Comparison of ENCODE assay signal across 8 cellular contexts in the genomic region with DNA sequence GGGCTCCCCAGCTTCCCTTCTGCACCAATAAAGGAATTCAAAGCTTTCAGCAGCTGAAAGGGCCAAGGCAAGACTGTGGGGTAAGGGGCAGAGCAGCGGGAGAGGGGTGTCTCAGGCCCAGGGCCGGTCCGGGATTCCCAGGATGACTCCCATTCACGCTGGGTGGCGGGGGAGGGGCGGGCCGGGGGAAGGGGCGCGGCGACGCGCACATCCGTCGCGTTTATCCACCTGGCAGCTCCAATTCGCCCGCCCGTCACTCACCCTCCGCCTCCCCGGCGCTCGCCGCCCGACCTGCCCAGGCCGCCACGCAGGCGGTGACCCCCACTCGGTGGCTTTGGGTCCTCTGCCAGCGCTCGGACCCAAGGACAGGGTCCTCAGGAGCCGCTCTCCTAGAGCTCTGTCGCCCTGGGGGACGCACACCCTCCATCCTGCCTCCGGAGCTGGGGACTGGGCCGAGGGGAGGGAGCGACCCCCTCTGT. TPM values are rescaled to one million over a fixed set of nuclear protein-coding genes. Genes with fewer than 3 reads are reported as not detected.
A peak's percentile ranks its signal among the peaks of the same experiment; 100 is the strongest.
DNase-seq lines count a peak whose midpoint lies in the region; ATAC-seq, FAIRE-seq and TF ChIP-seq lines count a peak whose summit lies in the region.

No MANE protein-coding gene starts in this region.

- peak overlapping the region; percentile 78 to 86 for H3K4me2 ChIP-seq in H1 (ENCODE audit: insufficient read depth in 1 of 2, low read depth in 2 of 2, low read length in 2 of 2)

- peak overlapping the region; percentile 61; the same call in 1 of the 2 replicates for H2BK15ac ChIP-seq in H1 (ENCODE audit: low read length)

- no peak for FAIRE-seq in H1 (lab: Jason Lieb, UNC)

- H2BK20ac ChIP-seq in H1 (ENCODE audit: low read length), result 0 out of 2 replicates have a peak overlapping the region, but pooled peaks have one; percentile 72

- TF ChIP-seq POLR2A in H1 (IDR thresholded peaks at IDR 0.05; ENCODE audit: control extremely low read depth in 1 of 2, low read depth in 2 of 2, low read length in 2 of 2), result no peak

- no peak for TF ChIP-seq CTCF in H1 (IDR thresholded peaks at IDR 0.05; ENCODE audit: control extremely low read depth in 1 of 3, insufficient read depth in 1 of 3, low read depth in 1 of 3, low read length in 3 of 3)
- no peak for TF ChIP-seq CTCF in nephron progenitor cell (IDR thresholded peaks at IDR 0.05)

- TF ChIP-seq EP300 in H1 (IDR thresholded peaks at IDR 0.05; ENCODE audit: borderline replicate concordance in 1 of 2, low read depth in 2 of 2, low read length in 2 of 2), result no peak

- H3K4me1 Mint-ChIP-seq in nephron progenitor cell, result peaks cover 57% of the 10 kb centered on the region

- H3K79me1 ChIP-seq in H1 (ENCODE audit: low read depth, low read length), result peaks cover 3% of the 10 kb centered on the region

- H3K14ac ChIP-seq in H1 (ENCODE audit: insufficient read length), result no peak overlapping the region

- CTCF ChIA-PET in H1 (lab: Charles Lee; ENCODE audit: partially characterized antibody), result interaction anchor here (0.6 to 14.0 kb wide), 26 partner anchors 8 to 330 kb away, joined by 3 to 206 read pairs (median 4); a partner anchor contains a TSS

- DNase-seq in Daoy (ENCODE audit: low read depth) (peak; percentile 70), NCI-H774 (lab: John Stamatoyannopoulos, UW) (peak; percentile 40), H1 (ENCODE audit: low read depth in 1 of 2, low spot score in 2 of 2) (no peak), nephron progenitor cell (peak; percentile 53), T1000 (lab: John Stamatoyannopoulos, UW) (no peak), H4 (ENCODE audit: low spot score) (no peak)
- no peak for DNase-seq in NK-92 treated with Interleukin-12 subunit alpha and Interleukin-12 subunit beta, amount 100 ng/mL, for 24 hours (lab: John Stamatoyannopoulos, UW)

- no peak overlapping the region for H3K27ac ChIP-seq in H1 (ENCODE audit: low read depth, low read length)

- peak overlapping the region; percentile 4 for H3K4ac ChIP-seq in H1 (replicated peaks; ENCODE audit: insufficient read length, low read depth, low read length)

- peak overlapping the region; percentile 62 for H3K4me3 Mint-ChIP-seq in nephron progenitor cell

- H3K18ac ChIP-seq in H1 (ENCODE audit: extremely low read depth, low read length), result peak overlapping the region; percentile 86

- peaks cover 4 to 13% of the 10 kb centered on the region in 2 experiments for H4K20me1 ChIP-seq in H1 (replicated peaks in 1 of 2; ENCODE audit: control insufficient read depth in 1 of 2, insufficient read depth in 2 of 2, low read length in 2 of 2)

- peak overlapping the region; percentile 66; the same call in 1 of the 2 replicates for H2BK5ac ChIP-seq in H1 (ENCODE audit: low read depth, low read length)

- H3K9me3 Mint-ChIP-seq in nephron progenitor cell, result no peaks in the 10 kb centered on the region

- peaks cover 34% of the 10 kb centered on the region for H3K27me3 Mint-ChIP-seq in nephron progenitor cell (ENCODE audit: low read depth, poor library complexity)

- TF ChIP-seq RAD21 in H1 (IDR thresholded peaks at IDR 0.05 in 1 of 2, conservative IDR thresholded peaks at IDR 0.05 in 1 of 2; ENCODE audit: low read depth in 2 of 2, low read length in 2 of 2), result no peak

- peak overlapping the region; percentile 73 for H3K56ac ChIP-seq in H1 (replicated peaks; ENCODE audit: insufficient read length, low read depth, low read length)

- peaks cover 24 to 45% (median 27%) of the 10 kb centered on the region in 4 experiments for H3K4me1 ChIP-seq in H1 (replicated peaks in 1 of 4; ENCODE audit: control insufficient read depth in 3 of 4, insufficient read depth in 4 of 4, low read length in 3 of 4)

- H4K8ac ChIP-seq in H1 (ENCODE audit: extremely low read depth, insufficient read depth, low read length), result no peak overlapping the region; the same call in 1 of the 2 replicates

- H2AFZ ChIP-seq in H1 (ENCODE audit: low read length), result 0 out of 2 replicates have a peak overlapping the region, but pooled peaks have one; percentile 7

- peak overlapping the region; percentile 67 to 77 (median 72) for H3K4me3 ChIP-seq in H1 (ENCODE audit: extremely low read depth in 1 of 4, insufficient read depth in 2 of 4, low read depth in 3 of 4, low read length in 4 of 4)

- peaks cover 17% of the 10 kb centered on the region for H3K23me2 ChIP-seq in H1 (ENCODE audit: low read depth, low read length)

- peak overlapping the region; percentile 73 for H4K91ac ChIP-seq in H1 (replicated peaks; ENCODE audit: insufficient read length, low read length)

- no peak overlapping the region for H3K27ac Mint-ChIP-seq in nephron progenitor cell

- H3K23ac ChIP-seq in H1 (ENCODE audit: insufficient read length), result no peak overlapping the region

- H2BK12ac ChIP-seq in H1 (ENCODE audit: low read depth, low read length), result no peak overlapping the region

- peaks cover 0 to 4% of the 10 kb centered on the region in 2 experiments; a peak in 1 of 4 replicates for H3K79me2 ChIP-seq in H1 (ENCODE audit: control insufficient read depth in 1 of 2, insufficient read depth in 2 of 2, low read length in 2 of 2)

- H2BK120ac ChIP-seq in H1 (replicated peaks; ENCODE audit: low read depth, low read length), result no peak overlapping the region

- H3K36me3 ChIP-seq in H1 (ENCODE audit: control insufficient read depth in 2 of 4, insufficient read depth in 4 of 4, low read length in 3 of 4), result no peaks in the 10 kb centered on the region

- H2AK5ac ChIP-seq in H1 (ENCODE audit: low read depth, low read length), result no peak overlapping the region

- no peaks in the 10 kb centered on the region for H3K36me3 Mint-ChIP-seq in nephron progenitor cell (ENCODE audit: low read depth)

- H4K5ac ChIP-seq in H1 (ENCODE audit: insufficient read length, low read depth, low read length), result peak overlapping the region; percentile 53

- H3K9me3 ChIP-seq in H1 (ENCODE audit: insufficient read depth in 2 of 2, low read depth in 1 of 2, low read length in 1 of 2), result no peaks in the 10 kb centered on the region

- ATAC-seq in GM18858 (IDR thresholded peaks at IDR 0.05; ENCODE audit: unreplicated experiment), result no peak

- peak overlapping the region in 2 of 4 experiments; percentile 56 to 62; a peak in 2 of 7 replicates for H3K9ac ChIP-seq in H1 (replicated peaks in 1 of 4; ENCODE audit: extremely low read depth in 1 of 4, low read depth in 3 of 4, low read length in 3 of 4)

- WGBS in H1 (ENCODE audit: extremely low coverage in 1 of 2, insufficient coverage in 1 of 2, insufficient read length in 1 of 2, insufficient replicate concordance in 2 of 2, low coverage in 1 of 2, low lambda C conversion rate in 2 of 2, missing lambda C conversion rate in 1 of 2), 2 experiments, result 2% methylated on average over 19 of the region's 36 CpGs; no CpG with 5 or more reads in 1 of the 2 experiments

- peaks cover 3 to 16% (median 7%) of the 10 kb centered on the region in 4 experiments; a peak in 5 of 7 replicates for H3K27me3 ChIP-seq in H1 (replicated peaks in 1 of 4; ENCODE audit: control insufficient read depth in 3 of 4, extremely low read depth in 1 of 4, insufficient read depth in 3 of 4, low read length in 3 of 4)

- POLR2A ChIA-PET in H1 (lab: Charles Lee; ENCODE audit: partially characterized antibody), result interaction anchor here (0.8 to 2.5 kb wide), 13 partner anchors 10 to 312 kb away, joined by 3 to 10 read pairs (median 4); a partner anchor contains a TSS

TF ChIP-seq in H1, 55 proteins besides CTCF, POLR2A, EP300 and RAD21 (continues in another document):
- TF ChIP-seq CREB1 (IDR thresholded peaks at IDR 0.05) (0 out of 2 replicates have a peak, but pooled peaks have one; percentile 7), KDM4A (IDR thresholded peaks at IDR 0.05; ENCODE audit: low read depth, low read length, severe bottlenecking) (peak; percentile 78), SUZ12 (IDR thresholded peaks at IDR 0.05; ENCODE audit: low read length) (no peak)

RNA-seq across cellular contexts. Expression of a gene that starts 3.7 kb away (rescaled TPM):
- total RNA-seq in Daoy (2014; rRNA removed; shearing (Covaris generic)), result 4.7 and 9.4 TPM in 2 replicates
- 25.8 and 26.2 TPM in 2 replicates for total RNA-seq in H1 (2021; fragmentation: NEBNext Ultra II Directional; extraction: Animal tissue kit (Norgen Biotek cat#: 25700))
- polyA plus RNA-seq in H1 (2011; rRNA removed), result 15.6 and 29.0 TPM in 2 replicates
- 20.6 TPM for polyA plus RNA-seq in H1 (2011; cell fraction: cytosol; rRNA removed)
- polyA plus RNA-seq in H1 (2011; cell fraction: nucleus; rRNA removed), result 126 TPM
- 17.3 to 29.1 TPM (median 22.1 TPM) in 4 replicates for polyA plus RNA-seq in H1 (2012, experiment 1 of 2)
- polyA plus RNA-seq in H1 (2012, experiment 2 of 2), result 15.4 TPM
- polyA plus RNA-seq in H1 (2013, experiment 1 of 2), result 13.4 TPM
- 13.0 TPM for polyA plus RNA-seq in H1 (2013, experiment 2 of 2)
- 7.5 and 9.4 TPM in 2 replicates for polyA minus RNA-seq in H1 (2011; rRNA and poly(A)+ RNA removed)
- polyA minus RNA-seq in H1 (2011; cell fraction: cytosol; rRNA and poly(A)+ RNA removed), result 14.0 TPM
- 22.9 TPM for polyA minus RNA-seq in H1 (2011; cell fraction: nucleus; rRNA and poly(A)+ RNA removed)
- total RNA-seq in H4 (2014; rRNA removed; shearing (Covaris generic)), result 2.4 and 3.5 TPM in 2 replicates

RNA-seq across cellular contexts. Expression of a gene that starts 55.4 kb away (rescaled TPM):
- total RNA-seq in Daoy (2014; rRNA removed; shearing (Covaris generic)), result 86.6 and 92.7 TPM in 2 replicates
- 1.8 and 2.0 TPM in 2 replicates for total RNA-seq in H1 (2021; fragmentation: NEBNext Ultra II Directional; extraction: Animal tissue kit (Norgen Biotek cat#: 25700))
- 2.9 and 4.2 TPM in 2 replicates for polyA plus RNA-seq in H1 (2011; rRNA removed)
- 4.7 TPM for polyA plus RNA-seq in H1 (2011; cell fraction: cytosol; rRNA removed)
- 13.1 TPM for polyA plus RNA-seq in H1 (2011; cell fraction: nucleus; rRNA removed)
- 1.9 to 2.6 TPM (median 2.1 TPM) in 4 replicates for polyA plus RNA-seq in H1 (2012, experiment 1 of 2)
- polyA plus RNA-seq in H1 (2012, experiment 2 of 2), result 0.84 TPM
- polyA plus RNA-seq in H1 (2013, experiment 1 of 2), result 1.4 TPM
- 1.0 TPM for polyA plus RNA-seq in H1 (2013, experiment 2 of 2)
- 2.2 and 3.0 TPM in 2 replicates for polyA minus RNA-seq in H1 (2011; rRNA and poly(A)+ RNA removed)
- polyA minus RNA-seq in H1 (2011; cell fraction: cytosol; rRNA and poly(A)+ RNA removed), result 1.2 TPM
- 5.6 TPM for polyA minus RNA-seq in H1 (2011; cell fraction: nucleus; rRNA and poly(A)+ RNA removed)
- 3.6 and 9.9 TPM in 2 replicates for total RNA-seq in H4 (2014; rRNA removed; shearing (Covaris generic))

RNA-seq across cellular contexts. Expression of a gene that starts 56.6 kb away (rescaled TPM):
- total RNA-seq in Daoy (2014; rRNA removed; shearing (Covaris generic)), result 28.7 and 38.2 TPM in 2 replicates
- total RNA-seq in H1 (2021; fragmentation: NEBNext Ultra II Directional; extraction: Animal tissue kit (Norgen Biotek cat#: 25700)), result 7.9 and 10.5 TPM in 2 replicates
- polyA plus RNA-seq in H1 (2011; rRNA removed), result 2.0 and 3.4 TPM in 2 replicates
- 4.3 TPM for polyA plus RNA-seq in H1 (2011; cell fraction: cytosol; rRNA removed)
- 31.3 TPM for polyA plus RNA-seq in H1 (2011; cell fraction: nucleus; rRNA removed)
- 6.8 to 10.8 TPM (median 7.9 TPM) in 4 replicates for polyA plus RNA-seq in H1 (2012, experiment 1 of 2)
- polyA plus RNA-seq in H1 (2012, experiment 2 of 2), result 2.9 TPM
- polyA plus RNA-seq in H1 (2013, experiment 1 of 2), result 4.2 TPM
- polyA plus RNA-seq in H1 (2013, experiment 2 of 2), result 3.6 TPM
- 3.3 and 4.2 TPM in 2 replicates for polyA minus RNA-seq in H1 (2011; rRNA and poly(A)+ RNA removed)
- polyA minus RNA-seq in H1 (2011; cell fraction: cytosol; rRNA and poly(A)+ RNA removed), result 6.8 TPM
- 8.7 TPM for polyA minus RNA-seq in H1 (2011; cell fraction: nucleus; rRNA and poly(A)+ RNA removed)
- total RNA-seq in H4 (2014; rRNA removed; shearing (Covaris generic)), result 9.2 and 12.2 TPM in 2 replicates

Comparison
In these comparisons a context has a peak if more than half of its experiments do, and no peak if none do; other contexts are left out.
1. DNase-seq: peak in Daoy (single experiment), NCI-H774 (single experiment) and nephron progenitor cell (single experiment); none in H1 (0 of 2), T1000 (single experiment), H4 (single experiment) and NK-92 treated with Interleukin-12 subunit alpha and Interleukin-12 subunit beta, amount 100 ng/mL, for 24 hours (single experiment).